16 cellular contexts compared by ENCODE assay signal in the genomic region with DNA sequence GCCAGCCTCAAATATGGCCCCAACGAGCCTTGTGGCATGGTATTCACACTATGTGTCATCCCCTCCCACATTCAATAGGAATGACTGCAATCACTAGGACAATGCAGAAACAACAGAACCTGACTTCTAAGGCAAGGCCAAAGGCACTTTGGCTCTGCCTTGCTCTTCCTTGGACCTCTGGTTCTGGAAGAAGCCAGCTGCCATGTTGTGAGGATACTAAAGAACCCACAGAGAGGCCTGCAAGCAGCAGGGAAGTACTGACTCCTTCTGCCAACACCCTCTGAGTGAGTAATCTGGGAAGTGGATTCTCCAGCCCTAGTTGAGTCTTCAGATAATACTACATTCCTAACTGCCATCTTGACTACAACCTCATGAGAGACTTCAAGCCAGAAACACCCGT.
"Had no signal": no experiment of that assay in that cellular context is flagged by ENCODE, and none has a peak within 500 bp of the region (broad histone marks: within the 10 kb centered on the region; RNA-seq: fewer than 3 reads in every experiment).

No MANE protein-coding gene starts in this region.

- H2AFZ ChIP-seq: neural progenitor cell, parathyroid adenoma had no signal

- H3K4me3 Mint-ChIP-seq: natural killer cell treated with Interleukin-12 subunit alpha and Interleukin-12 subunit beta and Interleukin-15 and Interleukin-18, amount 100 ng/mL, for 72 hours; neural progenitor cell had no signal

- H3K27me3 ChIP-seq: heart left ventricle, neural progenitor cell, right lobe of liver, stomach, transverse colon had no signal

- H3K4me3 ChIP-seq: coronary artery, heart left ventricle, neural progenitor cell, psoas muscle, right lobe of liver, stomach, thoracic aorta, transverse colon had no signal

- H3K9me3 ChIP-seq: heart left ventricle, psoas muscle, right lobe of liver, stomach, thoracic aorta, transverse colon had no signal

- H3K4me1 ChIP-seq: parathyroid adenoma, stomach, transverse colon had no signal

- H3K27ac Mint-ChIP-seq: natural killer cell treated with Interleukin-12 subunit alpha and Interleukin-12 subunit beta and Interleukin-15 and Interleukin-18, amount 100 ng/mL, for 72 hours; neural progenitor cell had no signal

- H3K36me3 Mint-ChIP-seq: natural killer cell treated with Interleukin-12 subunit alpha and Interleukin-12 subunit beta and Interleukin-15 and Interleukin-18, amount 100 ng/mL, for 72 hours had no signal

- H3K9ac ChIP-seq: neural progenitor cell, parathyroid adenoma had no signal

- H3K27ac ChIP-seq: coronary artery, heart left ventricle, neural progenitor cell, parathyroid adenoma, psoas muscle, right lobe of liver, stomach, thoracic aorta, transverse colon had no signal

- H3K36me3 ChIP-seq: right lobe of liver, transverse colon had no signal

- H3K27me3 Mint-ChIP-seq: natural killer cell treated with Interleukin-12 subunit alpha and Interleukin-12 subunit beta and Interleukin-15 and Interleukin-18, amount 100 ng/mL, for 72 hours had no signal

- DNase-seq: effector CD4-positive, alpha-beta T cell; heart left ventricle; hippocampal formation; midbrain; psoas muscle; retina; right lobe of liver; stimulated activated naive CD4-positive, alpha-beta T cell; stomach; substantia nigra; transverse colon had no signal

- H3K79me2 ChIP-seq: parathyroid adenoma had no signal

- H3K4me2 ChIP-seq: neural progenitor cell had no signal
